8 cellular contexts compared by ENCODE assay signal in genomic region chr15:77966540-77967290, GRCh38.
DNase-seq lines count a peak whose midpoint lies in the region; ATAC-seq and TF ChIP-seq lines count a peak whose summit lies in the region.

No MANE protein-coding gene starts in this region.

- peak; percentile 55 for DNase-seq in DMS 273 (lab: John Stamatoyannopoulos, UW; ENCODE audit: unreplicated experiment)
- DNase-seq in DMS 273 treated with DMSO at 0.1 percent for 48 hours (lab: John Stamatoyannopoulos, UW): no peak
- DNase-seq in LoVo (ENCODE audit: low spot score): peak; percentile 63
- DNase-seq in activated CD4-positive, alpha-beta T cell treated with anti-CD3 and anti-CD28 coated beads for 24 hours (ENCODE audit: low read depth in 2 of 2): peak; percentile 33 to 41
- peak; percentile 74 for DNase-seq in dermis blood vessel endothelial cell
- no peak for DNase-seq in lung (ENCODE audit: low spot score)
- DNase-seq in stimulated activated naive CD4-positive, alpha-beta T cell treated with Interleukin-2 at 50 U/mL for 16 hours (lab: John Stamatoyannopoulos, UW): peak; percentile 35
- no peak for DNase-seq in cortex of kidney (lab: John Stamatoyannopoulos, UW)

- H3K36me3 ChIP-seq in lung (ENCODE audit: control insufficient read depth in 2 of 2, insufficient read depth in 2 of 2, low read length in 2 of 2): no peaks in the 10 kb centered on the region

- H3K4me3 ChIP-seq in lung: no peak overlapping the region

- TF ChIP-seq CTCF in lung (IDR thresholded peaks at IDR 0.05; ENCODE audit: control extremely low read depth, extremely low read depth): peak; percentile 79

- 5 to 12% methylated on average over 4 of the region's 4 CpGs for WGBS in lung, 2 donors

- H3K27ac ChIP-seq in lung (ENCODE audit: low read depth in 1 of 2, low read length in 1 of 2): no peak overlapping the region

- H3K4me1 ChIP-seq in lung (ENCODE audit: control insufficient read depth in 2 of 2, insufficient read depth in 2 of 2, low read length in 2 of 2): no peaks in the 10 kb centered on the region

- no peaks in the 10 kb centered on the region for H3K9me3 ChIP-seq in lung (ENCODE audit: control insufficient read depth in 2 of 2, insufficient read depth in 1 of 2, low read length in 1 of 2)

- ATAC-seq in lung (ENCODE audit: insufficient read depth, low FRiP score): peak; percentile 72

- no peaks in the 10 kb centered on the region for H3K27me3 ChIP-seq in lung (ENCODE audit: control insufficient read depth, insufficient read depth)

Comparison
In these comparisons a context has a peak if more than half of its experiments do, and no peak if none do; other contexts are left out.
1. DNase-seq: peak in DMS 273 (single experiment), LoVo (single experiment), activated CD4-positive, alpha-beta T cell treated with anti-CD3 and anti-CD28 coated beads for 24 hours (2 of 2), dermis blood vessel endothelial cell (single experiment) and stimulated activated naive CD4-positive, alpha-beta T cell treated with Interleukin-2 at 50 U/mL for 16 hours (single experiment); none in DMS 273 treated with DMSO at 0.1 percent for 48 hours (single experiment), lung (single experiment) and cortex of kidney (single experiment).